Comparison of ENCODE assay signal across 19 cellular contexts in the genomic region with DNA sequence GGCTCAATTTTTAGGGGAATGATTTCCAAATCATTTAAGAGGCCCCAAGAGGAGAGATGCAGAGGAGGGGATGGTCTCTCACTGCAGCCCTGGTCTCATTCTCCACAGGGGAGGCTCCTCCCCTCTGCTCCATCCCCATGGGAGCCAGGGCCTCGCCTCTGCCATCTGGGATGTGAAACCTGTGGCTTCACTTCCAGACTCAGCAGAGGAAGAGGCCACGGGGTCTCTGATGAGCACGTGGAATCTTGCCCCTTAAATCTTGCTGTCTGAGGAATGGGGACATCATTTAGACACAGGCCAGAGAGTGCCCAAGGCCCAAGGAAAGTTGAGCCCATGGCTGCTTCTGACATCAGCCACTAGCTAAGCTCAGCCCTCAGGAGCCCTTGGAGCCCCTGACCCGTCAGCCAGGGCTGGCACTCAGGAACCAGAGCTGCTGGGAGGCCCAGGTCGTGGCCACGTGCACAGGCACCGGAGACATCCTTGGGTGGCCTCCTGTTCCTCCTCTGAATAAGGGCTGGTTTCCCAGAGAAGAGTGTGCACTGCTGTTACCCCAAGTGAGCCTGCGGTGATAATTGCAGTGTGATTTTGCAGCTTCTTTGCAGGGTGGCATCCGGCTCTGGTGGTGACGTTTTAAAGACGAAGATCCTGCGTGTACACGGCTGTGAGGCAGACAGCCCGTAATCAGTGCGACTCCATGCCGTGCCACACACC. TPM values are rescaled to one million over a fixed set of nuclear protein-coding genes. Genes with fewer than 3 reads are reported as not detected.
DNase-seq lines count a peak whose midpoint lies in the region; ATAC-seq and TF ChIP-seq lines count a peak whose summit lies in the region.
"Had no signal": no experiment of that assay in that cellular context is flagged by ENCODE, and none has a peak within 500 bp of the region (broad histone marks: within the 10 kb centered on the region; RNA-seq: fewer than 3 reads in every experiment).

No MANE protein-coding gene starts in this region.

- peaks cover 13 to 65% (median 36%) of the 10 kb centered on the region in 9 donors for H3K4me1 ChIP-seq in heart right ventricle
- peaks cover 0 to 89% (median 59%) of the 10 kb centered on the region in 4 donors for H3K4me1 ChIP-seq in tibial artery
- peaks cover 8% of the 10 kb centered on the region for H3K4me1 ChIP-seq in lower lobe of right lung
- H3K4me1 ChIP-seq: body of pancreas, right lobe of liver had no signal

- ATAC-seq in heart right ventricle (peak in 1 of 8 donors; percentile 10), lower lobe of right lung (no peak)
- ATAC-seq: body of pancreas, right lobe of liver had no signal

- H3K4me3 ChIP-seq in heart right ventricle (peak overlapping the region in 4 of 10 donors; percentile 38 to 55 (median 44)), tibial artery (peak overlapping the region; percentile 47 to 54), lower lobe of right lung (no peak overlapping the region)
- H3K4me3 ChIP-seq: body of pancreas, right lobe of liver, tibial nerve had no signal

- no peaks in the 10 kb centered on the region for H3K4me1 Mint-ChIP-seq in activated T-cell treated with anti-CD3 and anti-CD28 coated beads, Interleukin-2, amount 50 U/mL, for 24 hours (ENCODE audit: low read depth)

- TF ChIP-seq CTCF in heart right ventricle (IDR thresholded peaks at IDR 0.05) = no peak
- TF ChIP-seq CTCF in tibial artery (IDR thresholded peaks at IDR 0.05) = no peak
- no peak for TF ChIP-seq CTCF in lower lobe of right lung (IDR thresholded peaks at IDR 0.05)

- DNase-seq in activated T-cell treated with anti-CD3 and anti-CD28 coated beads, Interleukin-2, amount 50 U/mL, for 24 hours = peak; percentile 20
- no peak for DNase-seq in activated T-cell treated with anti-CD3 and anti-CD28 coated beads for 4 hours
- peak; percentile 51 for DNase-seq in NCI-H2227 (lab: John Stamatoyannopoulos, UW; ENCODE audit: unreplicated experiment)
- DNase-seq in heart right ventricle = no peak
- DNase-seq in tibial artery = peak in 1 of 2 donors; percentile 80
- no peak for DNase-seq in lower lobe of right lung
- DNase-seq in putamen (ENCODE audit: low spot score) = no peak
- DNase-seq in cerebellum (ENCODE audit: low spot score) = no peak
- DNase-seq: activated CD4-positive, alpha-beta T cell treated with anti-CD3 and anti-CD28 coated beads, Interleukin-2, amount 50 U/mL, for 4 hours; NCI-H146; NCI-H774; right lobe of liver; SHP77 treated with DMSO at 0.1 percent for 48 hours; stimulated activated CD4-positive, alpha-beta T cell treated with anti-CD3 and anti-CD28 coated beads, Interleukin-2, amount 100 ng/mL, for 48 hours had no signal

- no peaks in the 10 kb centered on the region for H3K9me3 Mint-ChIP-seq in activated T-cell treated with anti-CD3 and anti-CD28 coated beads, Interleukin-2, amount 50 U/mL, for 24 hours
- H3K9me3 Mint-ChIP-seq: nephron; T-helper 2 cell treated with Interferon-gamma antibody and Interleukin-4, amounts not matched to agents 5 μg/mL and 100 μg/mL, for 36 hours had no signal

- H3K9me3 ChIP-seq in heart right ventricle = no peaks in the 10 kb centered on the region
- H3K9me3 ChIP-seq in tibial artery = no peaks in the 10 kb centered on the region
- no peaks in the 10 kb centered on the region for H3K9me3 ChIP-seq in lower lobe of right lung
- H3K9me3 ChIP-seq: body of pancreas, right lobe of liver, tibial nerve had no signal

- H3K27me3 ChIP-seq in heart right ventricle (no peaks in the 10 kb centered on the region), tibial artery (no peaks in the 10 kb centered on the region), lower lobe of right lung (ENCODE audit: low read depth) (no peaks in the 10 kb centered on the region)
- H3K27me3 ChIP-seq: body of pancreas, right lobe of liver, tibial nerve had no signal

- no peaks in the 10 kb centered on the region for H3K27me3 Mint-ChIP-seq in activated T-cell treated with anti-CD3 and anti-CD28 coated beads, Interleukin-2, amount 50 U/mL, for 24 hours

- H3K27ac Mint-ChIP-seq in activated T-cell treated with anti-CD3 and anti-CD28 coated beads, Interleukin-2, amount 50 U/mL, for 24 hours = no peak overlapping the region
- H3K27ac Mint-ChIP-seq: T-helper 2 cell treated with Interferon-gamma antibody and Interleukin-4, amounts not matched to agents 5 μg/mL and 100 μg/mL, for 36 hours had no signal

- H3K27ac ChIP-seq in heart right ventricle = peak overlapping the region in 9 of 10 donors; percentile 87 to 99 (median 92)
- peak overlapping the region; percentile 93 to 94 for H3K27ac ChIP-seq in tibial artery
- H3K27ac ChIP-seq in lower lobe of right lung = no peak overlapping the region
- H3K27ac ChIP-seq: body of pancreas, right lobe of liver had no signal

- intact Hi-C loops in heart right ventricle (cut with DNase I) (no loop called here), tibial artery (cut with DNase I; ENCODE audit: low total_unique reads) (no loop called here), lower lobe of right lung (cut with DNase I) (no loop called here)

- 52% methylated on average over 16 of the region's 16 CpGs for WGBS in heart right ventricle, 2 donors

- H3K36me3 ChIP-seq in heart right ventricle (no peaks in the 10 kb centered on the region), tibial artery (no peaks in the 10 kb centered on the region), lower lobe of right lung (no peaks in the 10 kb centered on the region)
- H3K36me3 ChIP-seq: right lobe of liver, tibial nerve had no signal

- H3K36me3 Mint-ChIP-seq in activated T-cell treated with anti-CD3 and anti-CD28 coated beads, Interleukin-2, amount 50 U/mL, for 24 hours (ENCODE audit: low read depth) = no peaks in the 10 kb centered on the region

- H3K4me3 Mint-ChIP-seq in activated T-cell treated with anti-CD3 and anti-CD28 coated beads, Interleukin-2, amount 50 U/mL, for 24 hours = no peak overlapping the region
- H3K4me3 Mint-ChIP-seq: nephron; T-helper 2 cell treated with Interferon-gamma antibody and Interleukin-4, amounts not matched to agents 5 μg/mL and 100 μg/mL, for 36 hours had no signal

RNA-seq across cellular contexts. Expression of gene VIPR2, which starts 50.5 kb away (rescaled TPM):
- 10 to 100 TPM; 11.4 to 30.6 (median 19.4) TPM for total RNA-seq in heart right ventricle
- polyA plus RNA-seq in heart right ventricle = 10 to 100 TPM in 1 of 2 donors, 1 to 10 TPM in 1; 3.0 to 20.9 TPM
- 0.80 TPM for total RNA-seq in lower lobe of right lung
- total RNA-seq in cerebellum = 7.3 TPM
- total RNA-seq: LHCN-M2 had no signal

Comparison
In these comparisons a context has a peak if more than half of its experiments do, and no peak if none do; other contexts are left out.
1. DNase-seq: peak in activated T-cell treated with anti-CD3 and anti-CD28 coated beads, Interleukin-2, amount 50 U/mL, for 24 hours (single experiment) and NCI-H2227 (single experiment); none in activated T-cell treated with anti-CD3 and anti-CD28 coated beads for 4 hours (single experiment), heart right ventricle (0 of 2), lower lobe of right lung (single experiment), putamen (single experiment) and cerebellum (single experiment).